In genomic region chr22:44248926-44249325, GRCh38 we compare ENCODE assay signal across 32 cellular contexts.
"Had no signal": no experiment of that assay in that cellular context is flagged by ENCODE, and none has a peak within 500 bp of the region (broad histone marks: within the 10 kb centered on the region; RNA-seq: fewer than 3 reads in every experiment).

No MANE protein-coding gene starts in this region.

- H3K9me3 Mint-ChIP-seq: stimulated activated naive CD8-positive, alpha-beta T cell treated with anti-CD3 and anti-CD28 coated beads, Interleukin-15, Interleukin-2, amounts not matched to agents 100 ng/mL and 50 ng/mL, for 24 hours had no signal

- H3K36me3 Mint-ChIP-seq: stimulated activated effector memory CD8-positive, alpha-beta T cell treated with anti-CD3 and anti-CD28 coated beads, Interleukin-12 subunit alpha, Interleukin-12 subunit beta, amount 100 ng/mL, for 72 hours had no signal

- H3K27me3 ChIP-seq: adrenal gland, body of pancreas, neutrophil, ovary, sigmoid colon, thyroid gland, upper lobe of left lung had no signal

- H3K36me3 ChIP-seq: adrenal gland, left lung, lower lobe of right lung, neutrophil, ovary, prostate gland, thyroid gland, upper lobe of left lung had no signal

- ATAC-seq: body of pancreas; left lung; lower lobe of right lung; mucosa of descending colon; stimulated activated effector memory CD8-positive, alpha-beta T cell treated with anti-CD3 and anti-CD28 coated beads, Interleukin-12 subunit alpha, Interleukin-12 subunit beta, amount 100 ng/mL, for 72 hours; T-cell had no signal

- H3K4me3 Mint-ChIP-seq: activated B cell treated with CpG ODN at 0.5 μM for 24 hours; activated naive CD4-positive, alpha-beta T cell treated with anti-CD3 and anti-CD28 coated beads for 36 hours; activated naive CD8-positive, alpha-beta T cell treated with anti-CD3 and anti-CD28 coated beads for 36 hours; activated T-helper 1 cell treated with anti-CD3 and anti-CD28 coated beads, Interleukin-12 subunit alpha, Interleukin-12 subunit beta, Interleukin-2, Interleukin-4 antibody, amounts not matched to agents 30 ng/mL and 10 ng/mL and 1 ng/mL, durations not matched to agents 14 hours and 24 hours and 36 hours; nephron; stimulated activated effector memory CD8-positive, alpha-beta T cell treated with anti-CD3 and anti-CD28 coated beads, Interleukin-12 subunit alpha, Interleukin-12 subunit beta, amount 100 ng/mL, for 72 hours; stimulated activated naive CD8-positive, alpha-beta T cell treated with anti-CD3 and anti-CD28 coated beads, Interleukin-15, Interleukin-2, amounts not matched to agents 100 ng/mL and 50 ng/mL, for 24 hours; T-cell had no signal

- H3K27ac ChIP-seq: adrenal gland, body of pancreas, left lung, lower lobe of right lung, neutrophil, ovary, prostate gland, sigmoid colon, thyroid gland, upper lobe of left lung had no signal

- H3K9me3 ChIP-seq: adrenal gland, ovary, prostate gland, thyroid gland had no signal

- H3K27me3 Mint-ChIP-seq: activated naive CD8-positive, alpha-beta T cell treated with anti-CD3 and anti-CD28 coated beads for 36 hours had no signal

- H3K4me1 ChIP-seq: adrenal gland, body of pancreas, left lung, lower lobe of right lung, prostate gland, sigmoid colon, thyroid gland, upper lobe of left lung had no signal

- H3K27ac Mint-ChIP-seq: activated B cell treated with CpG ODN at 0.5 μM for 24 hours; activated naive CD4-positive, alpha-beta T cell treated with anti-CD3 and anti-CD28 coated beads for 36 hours; activated naive CD8-positive, alpha-beta T cell treated with anti-CD3 and anti-CD28 coated beads for 36 hours; activated T-helper 1 cell treated with anti-CD3 and anti-CD28 coated beads, Interleukin-12 subunit alpha, Interleukin-12 subunit beta, Interleukin-2, Interleukin-4 antibody, amounts not matched to agents 30 ng/mL and 10 ng/mL and 1 ng/mL, durations not matched to agents 14 hours and 24 hours and 36 hours; nephron; stimulated activated effector memory CD8-positive, alpha-beta T cell treated with anti-CD3 and anti-CD28 coated beads, Interleukin-12 subunit alpha, Interleukin-12 subunit beta, amount 100 ng/mL, for 72 hours; stimulated activated naive CD8-positive, alpha-beta T cell treated with anti-CD3 and anti-CD28 coated beads, Interleukin-15, Interleukin-2, amounts not matched to agents 100 ng/mL and 50 ng/mL, for 24 hours; T-cell had no signal

- FAIRE-seq: endothelial cell of umbilical vein, small intestine had no signal

- H3K4me1 Mint-ChIP-seq: activated B cell treated with CpG ODN at 0.5 μM for 24 hours; activated naive CD8-positive, alpha-beta T cell treated with anti-CD3 and anti-CD28 coated beads for 36 hours; nephron; stimulated activated effector memory CD8-positive, alpha-beta T cell treated with anti-CD3 and anti-CD28 coated beads, Interleukin-12 subunit alpha, Interleukin-12 subunit beta, amount 100 ng/mL, for 72 hours; T-cell had no signal

- H3K4me3 ChIP-seq: adrenal gland, body of pancreas, left lung, lower lobe of right lung, mucosa of descending colon, ovary, prostate gland, sigmoid colon, thyroid gland, upper lobe of left lung had no signal

- DNase-seq: activated B cell treated with CpG ODN at 0.5 μM for 24 hours; activated CD4-positive, alpha-beta T cell treated with anti-CD3 and anti-CD28 coated beads, Interleukin-2, amount 50 U/mL, for 1 hour; activated effector memory CD4-positive, alpha-beta T cell treated with anti-CD3 and anti-CD28 coated beads, Interleukin-2, amount 50 U/mL, for 16 hours; activated naive CD4-positive, alpha-beta T cell treated with anti-CD3 and anti-CD28 coated beads for 36 hours; activated naive CD8-positive, alpha-beta T cell treated with anti-CD3 and anti-CD28 coated beads for 36 hours; activated T-cell treated with anti-CD3 and anti-CD28 coated beads, Interleukin-2, amount 50 U/mL, for 1 hour; aorta; body of pancreas; cerebellar nuclear complex; cortex of kidney; foreskin fibroblast; kidney glomerular epithelial cell; left lung; lower lobe of right lung; mesenchymal stem cell; mucosa of descending colon; ovary; retina; sigmoid colon; small intestine; stimulated activated CD4-positive, alpha-beta T cell treated with anti-CD3 and anti-CD28 coated beads, Interleukin-4, amount 100 ng/mL, for 24 hours; T-cell; thyroid gland; upper lobe of left lung had no signal
